ENCODE assay signal across 1 cellular context in the genomic region with DNA sequence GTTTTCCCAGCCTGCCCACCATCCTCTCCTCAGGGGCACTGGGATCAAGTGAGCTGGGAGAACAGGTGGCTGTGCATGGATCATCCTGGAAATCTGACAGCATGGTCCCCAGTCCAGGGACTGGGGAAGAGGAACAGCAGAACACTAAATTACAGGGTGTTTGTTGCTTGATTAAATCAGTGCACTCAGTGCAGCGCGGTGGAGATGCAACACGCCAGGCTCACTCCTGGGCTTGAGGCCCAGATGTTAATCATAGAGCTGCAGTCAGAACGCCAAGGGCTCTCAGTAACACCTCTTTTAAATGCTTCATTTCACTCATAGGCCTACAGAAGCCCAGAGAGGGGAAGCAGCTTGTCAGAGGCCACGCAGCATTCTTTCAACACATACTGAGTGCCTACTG.
TF ChIP-seq lines count a peak whose summit lies in the region.

No MANE protein-coding gene starts in this region.

TF ChIP-seq in GM23338, 12 proteins besides CTCF, POLR2A, EP300 and RAD21 (continued from another document):
- TF ChIP-seq, protein P1, sequence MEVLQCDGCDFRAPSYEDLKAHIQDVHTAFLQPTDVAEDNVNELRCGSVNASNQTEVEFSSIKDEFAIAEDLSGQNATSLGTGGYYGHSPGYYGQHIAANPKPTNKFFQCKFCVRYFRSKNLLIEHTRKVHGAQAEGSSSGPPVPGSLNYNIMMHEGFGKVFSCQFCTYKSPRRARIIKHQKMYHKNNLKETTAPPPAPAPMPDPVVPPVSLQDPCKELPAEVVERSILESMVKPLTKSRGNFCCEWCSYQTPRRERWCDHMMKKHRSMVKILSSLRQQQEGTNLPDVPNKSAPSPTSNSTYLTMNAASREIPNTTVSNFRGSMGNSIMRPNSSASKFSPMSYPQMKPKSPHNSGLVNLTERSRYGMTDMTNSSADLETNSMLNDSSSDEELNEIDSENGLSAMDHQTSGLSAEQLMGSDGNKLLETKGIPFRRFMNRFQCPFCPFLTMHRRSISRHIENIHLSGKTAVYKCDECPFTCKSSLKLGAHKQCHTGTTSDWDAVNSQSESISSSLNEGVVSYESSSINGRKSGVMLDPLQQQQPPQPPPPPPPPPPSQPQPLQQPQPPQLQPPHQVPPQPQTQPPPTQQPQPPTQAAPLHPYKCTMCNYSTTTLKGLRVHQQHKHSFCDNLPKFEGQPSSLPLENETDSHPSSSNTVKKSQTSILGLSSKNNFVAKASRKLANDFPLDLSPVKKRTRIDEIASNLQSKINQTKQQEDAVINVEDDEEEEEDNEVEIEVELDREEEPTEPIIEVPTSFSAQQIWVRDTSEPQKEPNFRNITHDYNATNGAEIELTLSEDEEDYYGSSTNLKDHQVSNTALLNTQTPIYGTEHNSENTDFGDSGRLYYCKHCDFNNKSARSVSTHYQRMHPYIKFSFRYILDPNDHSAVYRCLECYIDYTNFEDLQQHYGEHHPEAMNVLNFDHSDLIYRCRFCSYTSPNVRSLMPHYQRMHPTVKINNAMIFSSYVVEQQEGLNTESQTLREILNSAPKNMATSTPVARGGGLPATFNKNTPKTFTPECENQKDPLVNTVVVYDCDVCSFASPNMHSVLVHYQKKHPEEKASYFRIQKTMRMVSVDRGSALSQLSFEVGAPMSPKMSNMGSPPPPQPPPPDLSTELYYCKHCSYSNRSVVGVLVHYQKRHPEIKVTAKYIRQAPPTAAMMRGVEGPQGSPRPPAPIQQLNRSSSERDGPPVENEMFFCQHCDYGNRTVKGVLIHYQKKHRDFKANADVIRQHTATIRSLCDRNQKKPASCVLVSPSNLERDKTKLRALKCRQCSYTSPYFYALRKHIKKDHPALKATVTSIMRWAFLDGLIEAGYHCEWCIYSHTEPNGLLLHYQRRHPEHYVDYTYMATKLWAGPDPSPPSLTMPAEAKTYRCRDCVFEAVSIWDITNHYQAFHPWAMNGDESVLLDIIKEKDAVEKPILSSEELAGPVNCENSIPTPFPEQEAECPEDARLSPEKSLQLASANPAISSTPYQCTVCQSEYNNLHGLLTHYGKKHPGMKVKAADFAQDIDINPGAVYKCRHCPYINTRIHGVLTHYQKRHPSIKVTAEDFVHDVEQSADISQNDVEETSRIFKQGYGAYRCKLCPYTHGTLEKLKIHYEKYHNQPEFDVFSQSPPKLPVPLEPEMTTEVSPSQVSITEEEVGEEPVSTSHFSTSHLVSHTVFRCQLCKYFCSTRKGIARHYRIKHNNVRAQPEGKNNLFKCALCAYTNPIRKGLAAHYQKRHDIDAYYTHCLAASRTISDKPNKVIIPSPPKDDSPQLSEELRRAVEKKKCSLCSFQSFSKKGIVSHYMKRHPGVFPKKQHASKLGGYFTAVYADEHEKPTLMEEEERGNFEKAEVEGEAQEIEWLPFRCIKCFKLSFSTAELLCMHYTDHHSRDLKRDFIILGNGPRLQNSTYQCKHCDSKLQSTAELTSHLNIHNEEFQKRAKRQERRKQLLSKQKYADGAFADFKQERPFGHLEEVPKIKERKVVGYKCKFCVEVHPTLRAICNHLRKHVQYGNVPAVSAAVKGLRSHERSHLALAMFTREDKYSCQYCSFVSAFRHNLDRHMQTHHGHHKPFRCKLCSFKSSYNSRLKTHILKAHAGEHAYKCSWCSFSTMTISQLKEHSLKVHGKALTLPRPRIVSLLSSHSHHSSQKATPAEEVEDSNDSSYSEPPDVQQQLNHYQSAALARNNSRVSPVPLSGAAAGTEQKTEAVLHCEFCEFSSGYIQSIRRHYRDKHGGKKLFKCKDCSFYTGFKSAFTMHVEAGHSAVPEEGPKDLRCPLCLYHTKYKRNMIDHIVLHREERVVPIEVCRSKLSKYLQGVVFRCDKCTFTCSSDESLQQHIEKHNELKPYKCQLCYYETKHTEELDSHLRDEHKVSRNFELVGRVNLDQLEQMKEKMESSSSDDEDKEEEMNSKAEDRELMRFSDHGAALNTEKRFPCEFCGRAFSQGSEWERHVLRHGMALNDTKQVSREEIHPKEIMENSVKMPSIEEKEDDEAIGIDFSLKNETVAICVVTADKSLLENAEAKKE (CRISPR knock-in tag; IDR thresholded peaks at IDR 0.05) = no peak
- TF ChIP-seq JUNB (IDR thresholded peaks at IDR 0.05; ENCODE audit: unreplicated experiment) = no peak
- no peak for TF ChIP-seq CREB1 (CRISPR knock-in tag; IDR thresholded peaks at IDR 0.05; ENCODE audit: low read depth)
- TF ChIP-seq POLR2AphosphoS5 (IDR thresholded peaks at IDR 0.05; ENCODE audit: low read depth) = no peak
- TF ChIP-seq STAT1 (IDR thresholded peaks at IDR 0.05; ENCODE audit: unreplicated experiment) = no peak
- TF ChIP-seq EZH2phosphoT487 (IDR thresholded peaks at IDR 0.05; ENCODE audit: unreplicated experiment) = no peak
